In genomic region chr15:70023064-70023768, GRCh38 we compare ENCODE assay signal across 8 cellular contexts.
A peak's percentile ranks its signal among the peaks of the same experiment; 100 is the strongest.
DNase-seq lines count a peak whose midpoint lies in the region; ATAC-seq and TF ChIP-seq lines count a peak whose summit lies in the region.

No MANE protein-coding gene starts in this region.

- no peak for TF ChIP-seq CTCF in CD8-positive, alpha-beta T cell (IDR thresholded peaks at IDR 0.05)
- TF ChIP-seq CTCF in osteoblast (IDR thresholded peaks at IDR 0.05; ENCODE audit: extremely low read depth, low read depth, low read length) = no peak
- no peak for TF ChIP-seq CTCF in Caco-2 (IDR thresholded peaks at IDR 0.05; ENCODE audit: insufficient read depth in 1 of 2, low read depth in 1 of 2, low read length in 1 of 2, severe bottlenecking in 1 of 2, unreplicated experiment in 1 of 2)

- no peaks in the 10 kb centered on the region for H3K36me3 Mint-ChIP-seq in CD8-positive, alpha-beta T cell
- H3K36me3 Mint-ChIP-seq in Caco-2 (ENCODE audit: insufficient read depth, unreplicated experiment) = no peaks in the 10 kb centered on the region

- H3K27ac Mint-ChIP-seq in CD8-positive, alpha-beta T cell = peak overlapping the region; percentile 84
- no peak overlapping the region for H3K27ac Mint-ChIP-seq in Caco-2 (ENCODE audit: unreplicated experiment)

- CTCF ChIA-PET in CD8-positive, alpha-beta T cell (lab: Charles Lee) = no interaction called here
- CTCF ChIA-PET in Caco-2 (lab: Charles Lee) = no interaction called here

- peaks cover 19% of the 10 kb centered on the region for H3K4me1 Mint-ChIP-seq in CD8-positive, alpha-beta T cell (ENCODE audit: low read depth)
- no peaks in the 10 kb centered on the region for H3K4me1 Mint-ChIP-seq in Caco-2 (ENCODE audit: low read depth, unreplicated experiment)

- no TSS peak for BruUV-seq in Caco-2 (replicated peaks; lab: Mats Ljungman, UMichigan)

- peak; percentile 98 for ATAC-seq in CD8-positive, alpha-beta T cell
- ATAC-seq in GM19452 (IDR thresholded peaks at IDR 0.05; ENCODE audit: unreplicated experiment) = peak; percentile 88
- peak; percentile 73 for ATAC-seq in HG03575 (IDR thresholded peaks at IDR 0.05; ENCODE audit: extremely low read depth, insufficient number of reproducible peaks, low FRiP score, unreplicated experiment)

- H3K27ac ChIP-seq in CD8-positive, alpha-beta T cell (ENCODE audit: low read depth, low read length) = no peak overlapping the region
- peak overlapping the region; percentile 52 for H3K27ac ChIP-seq in osteoblast (ENCODE audit: low read depth, low read length)

- intact Hi-C loops in CD8-positive, alpha-beta T cell (cut with DNase I, micrococcal nuclease) = loop anchor here (1.0 to 10.0 kb wide), 6 partner anchors 73 to 1228 kb away; no protein-coding TSS in a partner anchor
- intact Hi-C loops in Caco-2 (cut with micrococcal nuclease; ENCODE audit: unreplicated experiment) = no loop called here

- no peaks in the 10 kb centered on the region for H3K27me3 ChIP-seq in CD8-positive, alpha-beta T cell (ENCODE audit: insufficient read depth, low read length)
- H3K27me3 ChIP-seq in osteoblast (ENCODE audit: insufficient read depth, low read length) = peaks cover 33% of the 10 kb centered on the region
- no peaks in the 10 kb centered on the region for H3K27me3 ChIP-seq in Caco-2 (replicated peaks; ENCODE audit: control insufficient read depth, insufficient read depth, low read length)

- DNase-seq in CD8-positive, alpha-beta T cell = peak; percentile 24 to 78 (median 55)
- peak in 3 of 5 experiments; percentile 20 to 90 (median 84) for DNase-seq in T-helper 2 cell
- DNase-seq in central memory CD4-positive, alpha-beta T cell = peak; percentile 81
- peak; percentile 59 for DNase-seq in osteoblast (ENCODE audit: insufficient read length, low spot score, missing footprints)
- DNase-seq in Caco-2 = no peak
- DNase-seq in occipital lobe (lab: John Stamatoyannopoulos, UW) = no peak

- H4K20me1 ChIP-seq in osteoblast (ENCODE audit: insufficient read depth, low read length) = no peaks in the 10 kb centered on the region

- no peaks in the 10 kb centered on the region for H3K9me3 ChIP-seq in CD8-positive, alpha-beta T cell (ENCODE audit: low read length)
- H3K9me3 ChIP-seq in osteoblast (ENCODE audit: low read depth, low read length) (no peaks in the 10 kb centered on the region), Caco-2 (no peaks in the 10 kb centered on the region)

- POLR2A ChIA-PET in CD8-positive, alpha-beta T cell (lab: Charles Lee) = interaction anchor here (1.1 kb wide), 1 partner anchor 505 kb away, joined by 3 read pairs; no protein-coding TSS in a partner anchor
- POLR2A ChIA-PET in Caco-2 (lab: Charles Lee) = no interaction called here

- H3K27me3 Mint-ChIP-seq in CD8-positive, alpha-beta T cell (ENCODE audit: low read depth) = peaks cover 5% of the 10 kb centered on the region
- no peaks in the 10 kb centered on the region for H3K27me3 Mint-ChIP-seq in Caco-2 (ENCODE audit: insufficient read depth, unreplicated experiment)

- H2AFZ ChIP-seq in osteoblast (ENCODE audit: low read length) = peak overlapping the region; percentile 89

- H3K4me2 ChIP-seq in osteoblast (ENCODE audit: insufficient read depth, low read length) = peak overlapping the region; percentile 35

- no peaks in the 10 kb centered on the region for H3K36me3 ChIP-seq in CD8-positive, alpha-beta T cell (ENCODE audit: insufficient read depth, low read length)
- H3K36me3 ChIP-seq in osteoblast (ENCODE audit: insufficient read depth, low read length) (no peaks in the 10 kb centered on the region), Caco-2 (ENCODE audit: control insufficient read depth, insufficient read depth, low read length) (no peaks in the 10 kb centered on the region)

- H3K4me3 ChIP-seq in CD8-positive, alpha-beta T cell (ENCODE audit: low read depth, low read length) = no peak overlapping the region
- peak overlapping the region; percentile 23 for H3K4me3 ChIP-seq in osteoblast (ENCODE audit: insufficient read depth, low read length)
- no peak overlapping the region for H3K4me3 ChIP-seq in Caco-2 (ENCODE audit: low read depth, low read length)

- H3K4me3 Mint-ChIP-seq in CD8-positive, alpha-beta T cell = peak overlapping the region; percentile 48
- no peak overlapping the region for H3K4me3 Mint-ChIP-seq in Caco-2 (ENCODE audit: unreplicated experiment)

- H3K9me3 Mint-ChIP-seq in CD8-positive, alpha-beta T cell = no peaks in the 10 kb centered on the region
- H3K9me3 Mint-ChIP-seq in Caco-2 (ENCODE audit: unreplicated experiment) = no peaks in the 10 kb centered on the region

- H3K4me1 ChIP-seq in CD8-positive, alpha-beta T cell (ENCODE audit: insufficient read depth, low read length) = peaks cover 13% of the 10 kb centered on the region
- H3K4me1 ChIP-seq in osteoblast (ENCODE audit: insufficient read depth, low read length) = peaks cover 16% of the 10 kb centered on the region
- no peaks in the 10 kb centered on the region for H3K4me1 ChIP-seq in Caco-2

- H3K79me2 ChIP-seq in osteoblast (ENCODE audit: insufficient read depth, low read length) = no peaks in the 10 kb centered on the region

Comparison
In these comparisons a context has a peak if more than half of its experiments do, and no peak if none do; other contexts are left out.
1. DNase-seq: peak in CD8-positive, alpha-beta T cell (7 of 7), T-helper 2 cell (3 of 5), central memory CD4-positive, alpha-beta T cell (single experiment) and osteoblast (single experiment); none in Caco-2 (0 of 2) and occipital lobe (single experiment).
2. Peak in every context shown above with its lines, with median percentiles within 50 percentile points of each other: ATAC-seq.